In the genomic region with DNA sequence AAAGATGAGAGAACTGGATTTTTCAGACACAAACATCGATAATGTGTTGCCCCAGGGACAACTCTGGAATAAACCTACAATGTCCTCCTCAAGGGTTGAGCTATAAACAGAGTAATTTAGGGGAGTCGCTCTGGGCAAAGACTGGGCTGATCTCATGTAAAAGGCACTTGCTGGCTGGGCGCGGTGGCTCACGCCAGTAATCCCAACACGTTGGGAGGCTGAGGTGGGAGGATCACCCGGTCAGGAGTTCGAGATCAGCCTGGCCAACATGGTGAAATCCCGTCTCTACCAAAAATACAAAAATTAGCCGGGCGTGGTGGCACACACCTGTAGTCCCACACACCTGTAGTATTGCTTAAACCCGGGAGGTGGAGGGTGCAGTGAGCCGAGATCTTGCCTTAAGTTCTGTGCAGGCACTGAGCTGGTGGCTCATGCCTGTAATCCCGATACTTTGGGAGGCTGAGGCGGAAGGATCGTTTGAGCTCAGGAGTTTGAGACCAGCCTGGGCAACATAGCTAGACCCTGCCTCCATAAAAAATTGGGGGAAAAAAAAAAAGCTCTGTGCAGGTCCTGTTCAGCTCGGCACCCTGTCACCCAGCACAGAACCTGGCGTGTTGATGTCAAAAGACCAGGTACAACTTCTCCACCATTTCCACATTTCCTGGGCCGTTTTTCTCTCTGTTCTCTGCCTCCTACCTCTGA, we compare ENCODE assay signal across 9 cellular contexts. TPM values are rescaled to one million over a fixed set of nuclear protein-coding genes. Genes with fewer than 3 reads are reported as not detected.
DNase-seq lines count a peak whose midpoint lies in the region; ATAC-seq, FAIRE-seq and TF ChIP-seq lines count a peak whose summit lies in the region.
"Had no signal": no experiment of that assay in that cellular context is flagged by ENCODE, and none has a peak within 500 bp of the region (broad histone marks: within the 10 kb centered on the region; RNA-seq: fewer than 3 reads in every experiment).

No MANE protein-coding gene starts in this region.

- TF ChIP-seq POLR2A in K562 (conservative IDR thresholded peaks at IDR 0.05): no peak; the same call in 1 of the 2 replicates

- H3K4me1 ChIP-seq in BLaER1 (peaks cover 26% of the 10 kb centered on the region), HUES6 (ENCODE audit: control insufficient read depth, insufficient read depth, low read length) (peaks cover 4% of the 10 kb centered on the region; the same call in 1 of the 2 replicates), K562 (replicated peaks in 1 of 2; ENCODE audit: control insufficient read depth in 2 of 2, insufficient read depth in 2 of 2, low read length in 2 of 2) (peaks cover 11 to 33% of the 10 kb centered on the region in 2 experiments; a peak in 4 of 5 replicates)
- H3K4me1 ChIP-seq in naive thymus-derived CD4-positive, alpha-beta T cell (ENCODE audit: control insufficient read depth in 2 of 2, insufficient read depth in 2 of 2, low read length in 2 of 2): peaks cover 7 to 9% of the 10 kb centered on the region in 2 donors

- H3K27me3 ChIP-seq in BLaER1 (no peaks in the 10 kb centered on the region), HUES6 (ENCODE audit: control insufficient read depth, insufficient read depth, low read length) (no peaks in the 10 kb centered on the region), K562 (ENCODE audit: control insufficient read depth in 2 of 2, insufficient read depth in 2 of 2, low read length in 2 of 2) (no peaks in the 10 kb centered on the region)
- no peaks in the 10 kb centered on the region for H3K27me3 ChIP-seq in naive thymus-derived CD4-positive, alpha-beta T cell (ENCODE audit: control insufficient read depth in 2 of 2, insufficient read depth in 2 of 2, low read length in 2 of 2)
- H3K27me3 ChIP-seq: SJSA1 had no signal

- POLR2A ChIA-PET in K562 (lab: Yijun Ruan, JAX): interaction anchor here (0.6 to 2.7 kb wide), 9 partner anchors 9 to 60 kb away, joined by 3 to 27 read pairs (median 4); a partner anchor contains a TSS
- POLR2A ChIA-PET in naive thymus-derived CD4-positive, alpha-beta T cell (lab: Charles Lee): interaction anchor here (0.5 to 3.3 kb wide), 3 partner anchors 22 to 328 kb away, joined by 3 to 38 read pairs (median 3); a partner anchor contains a TSS

- H3K36me3 ChIP-seq in BLaER1 (peaks cover 51% of the 10 kb centered on the region), HUES6 (ENCODE audit: control insufficient read depth, insufficient read depth, low read length) (peaks cover 44% of the 10 kb centered on the region), K562 (ENCODE audit: control insufficient read depth, insufficient read depth, low read length) (peaks cover 52% of the 10 kb centered on the region)
- H3K36me3 ChIP-seq in naive thymus-derived CD4-positive, alpha-beta T cell (ENCODE audit: control insufficient read depth in 2 of 3, insufficient read depth in 3 of 3, low read length in 3 of 3): peaks cover 0 to 38% (median 0%) of the 10 kb centered on the region in 3 experiments

- TF ChIP-seq RAD21 in K562 (CRISPR knock-in tag; conservative IDR thresholded peaks at IDR 0.05 in 1 of 2, IDR thresholded peaks at IDR 0.05 in 1 of 2): no peak

- H3K4me3 ChIP-seq in BLaER1 (peak overlapping the region; percentile 97; the same call in 1 of the 2 replicates), HUES6 (ENCODE audit: low read depth, low read length) (peak overlapping the region; percentile 95), K562 (peak overlapping the region; percentile 64)
- no peak overlapping the region for H3K4me3 ChIP-seq in naive thymus-derived CD4-positive, alpha-beta T cell (ENCODE audit: low read length)

- peak overlapping the region in 5 of 9 donors; percentile 9 to 97 (median 36) for H3K27ac Mint-ChIP-seq in naive thymus-derived CD4-positive, alpha-beta T cell

- peaks cover 0 to 6% (median 0%) of the 10 kb centered on the region in 11 donors for H3K9me3 Mint-ChIP-seq in naive thymus-derived CD4-positive, alpha-beta T cell

- H3K4me2 ChIP-seq in BLaER1 (peak overlapping the region; percentile 88), K562 (ENCODE audit: insufficient read depth, low read length) (peak overlapping the region; percentile 95)

- DNase-seq in K562 (ENCODE audit: extremely low read depth in 1 of 4, low spot score in 3 of 4) (no peak), NCI-H774 (lab: John Stamatoyannopoulos, UW) (no peak), NCI-H1417 (lab: John Stamatoyannopoulos, UW) (no peak), EL (no peak), hippocampal formation (lab: John Stamatoyannopoulos, UW) (no peak)
- no peak for DNase-seq in naive thymus-derived CD4-positive, alpha-beta T cell

- no peak overlapping the region; the same call in 1 of the 2 replicates for H3K27ac ChIP-seq in BLaER1
- H3K27ac ChIP-seq in HUES6 (ENCODE audit: low read depth, low read length): no peak overlapping the region
- peak overlapping the region; percentile 94 for H3K27ac ChIP-seq in K562 (ENCODE audit: extremely low read depth, low read depth, low read length)
- H3K27ac ChIP-seq in naive thymus-derived CD4-positive, alpha-beta T cell (ENCODE audit: low read depth, low read length): no peak overlapping the region

- H3K9ac ChIP-seq in BLaER1: peak overlapping the region; percentile 99; the same call in 1 of the 2 replicates
- no peak overlapping the region for H3K9ac ChIP-seq in HUES6 (ENCODE audit: low read length)
- peak overlapping the region; percentile 95 to 99 for H3K9ac ChIP-seq in K562 (ENCODE audit: insufficient read depth in 1 of 2, low read depth in 2 of 2, low read length in 2 of 2)

- H3K4me1 Mint-ChIP-seq in naive thymus-derived CD4-positive, alpha-beta T cell: peaks cover 10 to 44% (median 28%) of the 10 kb centered on the region in 7 donors

- CTCF ChIA-PET in K562 (lab: Yijun Ruan, JAX; ENCODE audit: low intra/inter-chr PET ratio): no interaction called here
- CTCF ChIA-PET in naive thymus-derived CD4-positive, alpha-beta T cell (lab: Charles Lee): interaction anchor here (0.6 to 3.7 kb wide), 2 partner anchors 25 to 60 kb away, joined by 4 to 22 read pairs; no protein-coding TSS in a partner anchor

- peaks cover 5 to 22% (median 7%) of the 10 kb centered on the region in 5 donors for H3K36me3 Mint-ChIP-seq in naive thymus-derived CD4-positive, alpha-beta T cell

- H3K9me3 ChIP-seq in BLaER1 (no peaks in the 10 kb centered on the region), HUES6 (ENCODE audit: control insufficient read depth, insufficient read depth, low read depth, low read length) (no peaks in the 10 kb centered on the region), K562 (replicated peaks; ENCODE audit: control insufficient read depth, insufficient read depth, low read depth, low read length) (no peaks in the 10 kb centered on the region)
- no peaks in the 10 kb centered on the region for H3K9me3 ChIP-seq in naive thymus-derived CD4-positive, alpha-beta T cell (ENCODE audit: control insufficient read depth in 2 of 3, low read length in 3 of 3)
- H3K9me3 ChIP-seq: SJSA1 had no signal

- intact Hi-C loops in K562 (cut with micrococcal nuclease): loop anchor here (2.0 to 10.0 kb wide), 3 partner anchors 61 to 210 kb away; no protein-coding TSS in a partner anchor
- intact Hi-C loops in naive thymus-derived CD4-positive, alpha-beta T cell (cut with micrococcal nuclease): loop anchor here in 1 of 2 donors (2.0 to 5.0 kb wide), 2 partner anchors 267 to 325 kb away; a partner anchor contains a TSS

- BruUV-seq in K562 (replicated peaks; lab: Mats Ljungman, UMichigan): no TSS peak

- FAIRE-seq in K562 (lab: Jason Lieb, UNC): no peak

- TF ChIP-seq CTCF in K562 (IDR thresholded peaks at IDR 0.05 in 2 of 3, conservative IDR thresholded peaks at IDR 0.05 in 1 of 3; ENCODE audit: insufficient read depth in 2 of 3, low read depth in 1 of 3, low read length in 3 of 3): no peak

- TF ChIP-seq EP300 in K562 (IDR thresholded peaks at IDR 0.05; ENCODE audit: low read length): no peak

- peaks cover 4% of the 10 kb centered on the region for H3K9me1 ChIP-seq in K562 (ENCODE audit: control insufficient read depth, insufficient read depth, low read length)

- no peak overlapping the region for H2AFZ ChIP-seq in K562 (ENCODE audit: low read depth, low read length)

- in situ Hi-C loops in K562 (cut with MboI): no loop called here

- no peak for ATAC-seq in K562
- ATAC-seq in naive thymus-derived CD4-positive, alpha-beta T cell: no peak

- WGBS in K562 (ENCODE audit: insufficient coverage, low coverage, missing lambda C conversion rate): 79% methylated on average over 18 of the region's 19 CpGs

- H3K79me2 ChIP-seq in K562 (ENCODE audit: control insufficient read depth, insufficient read depth, low read length): peaks cover 65% of the 10 kb centered on the region

- no peaks in the 10 kb centered on the region for H3K27me3 Mint-ChIP-seq in naive thymus-derived CD4-positive, alpha-beta T cell

- H3K4me3 Mint-ChIP-seq in naive thymus-derived CD4-positive, alpha-beta T cell: peak overlapping the region; percentile 29 to 99 (median 94)

- H4K20me1 ChIP-seq in BLaER1: peaks cover 47% of the 10 kb centered on the region
- H4K20me1 ChIP-seq in K562 (replicated peaks; ENCODE audit: control insufficient read depth, insufficient read depth, low read length): no peaks in the 10 kb centered on the region

RNA-seq across cellular contexts. Expression of a gene that starts 1.4 kb away (rescaled TPM):
- total RNA-seq in K562 (2011; cell fraction: chromatin; rRNA removed; ENCODE audit: low replicate concordance): 230 and 405 TPM in 2 replicates
- 274 and 281 TPM in 2 replicates for total RNA-seq in K562 (2011; cell fraction: nucleolus; rRNA removed)
- 181 and 216 TPM in 2 replicates for total RNA-seq in K562 (2011; cell fraction: nucleoplasm; rRNA removed)
- total RNA-seq in K562 (2014; rRNA removed): 211 and 231 TPM in 2 replicates
- total RNA-seq in K562 (2014; rRNA removed; fragmentation: Illumina TruSeq; extraction: Trizol): 64.1 and 73.9 TPM in 2 replicates
- total RNA-seq in K562 (2015; rRNA removed; fragmentation: Illumina TruSeq; extraction: Trizol): 104 and 115 TPM in 2 replicates
- 182 and 186 TPM in 2 replicates for total RNA-seq in K562 (2021)
- polyA plus RNA-seq in K562 (2011; rRNA removed): 60.1 and 74.4 TPM in 2 replicates
- polyA plus RNA-seq in K562 (2011; cell fraction: cytosol; rRNA removed): 89.7 and 229 TPM in 2 replicates
- 223 and 257 TPM in 2 replicates for polyA plus RNA-seq in K562 (2011; cell fraction: nucleus; rRNA removed)
- 101 and 142 TPM in 2 replicates for polyA plus RNA-seq in K562 (2012)
- polyA plus RNA-seq in K562 (2014; fragmentation: Illumina TruSeq; extraction: Trizol): 89.3 and 92.8 TPM in 2 replicates
- 10 to 100 TPM; 10.3 to 19.6 TPM for polyA plus RNA-seq in K562 (2014; fragmentation: Nextera tagmentation; extraction: Ambion mirVana)
- polyA plus RNA-seq in K562 (2014; rRNA removed): 205 and 224 TPM in 2 replicates
- 40.4 and 48.9 TPM in 2 replicates for polyA minus RNA-seq in K562 (2011; rRNA and poly(A)+ RNA removed)
- 59.1 and 73.7 TPM in 2 replicates for polyA minus RNA-seq in K562 (2011; cell fraction: cytosol; rRNA and poly(A)+ RNA removed)
- polyA minus RNA-seq in K562 (2011; cell fraction: nucleus; rRNA and poly(A)+ RNA removed): 44.6 and 66.1 TPM in 2 replicates
- 10 to 100 TPM; 65.3 to 97.6 (median 73.8) TPM for total RNA-seq in naive thymus-derived CD4-positive, alpha-beta T cell
- 10 to 100 TPM; 16.7 to 22.8 TPM for polyA plus RNA-seq in naive thymus-derived CD4-positive, alpha-beta T cell

RNA-seq across cellular contexts. Expression of a gene that starts 16.1 kb away (rescaled TPM):
- total RNA-seq in K562 (2011; cell fraction: chromatin; rRNA removed; ENCODE audit: low replicate concordance): 0.67 and 3.5 TPM in 2 replicates
- 6.2 and 8.0 TPM in 2 replicates for total RNA-seq in K562 (2011; cell fraction: nucleolus; rRNA removed)
- 2.6 and 3.4 TPM in 2 replicates for total RNA-seq in K562 (2011; cell fraction: nucleoplasm; rRNA removed)
- 7.4 and 10.9 TPM in 2 replicates for total RNA-seq in K562 (2014; rRNA removed)
- 0.15 and 0.19 TPM in 2 replicates for total RNA-seq in K562 (2014; rRNA removed; fragmentation: Illumina TruSeq; extraction: Trizol)
- 1.8 and 2.3 TPM in 2 replicates for total RNA-seq in K562 (2015; rRNA removed; fragmentation: Illumina TruSeq; extraction: Trizol)
- 37.4 and 38.9 TPM in 2 replicates for total RNA-seq in K562 (2021)
- 1.3 and 1.4 TPM in 2 replicates for polyA plus RNA-seq in K562 (2011; rRNA removed)
- polyA plus RNA-seq in K562 (2011; cell fraction: cytosol; rRNA removed): 6.3 and 53.8 TPM in 2 replicates
- polyA plus RNA-seq in K562 (2011; cell fraction: nucleus; rRNA removed): 3.6 and 12.2 TPM in 2 replicates
- 4.8 and 15.6 TPM in 2 replicates for polyA plus RNA-seq in K562 (2012)
- polyA plus RNA-seq in K562 (2014; fragmentation: Illumina TruSeq; extraction: Trizol): 1.5 and 4.9 TPM in 2 replicates
- not detected for polyA plus RNA-seq in K562 (2014; fragmentation: Nextera tagmentation; extraction: Ambion mirVana)
- polyA plus RNA-seq in K562 (2014; rRNA removed): 9.2 and 14.5 TPM in 2 replicates
- 0.14 TPM in 1 of 2 replicates, not detected in the other for polyA minus RNA-seq in K562 (2011; rRNA and poly(A)+ RNA removed)
- polyA minus RNA-seq in K562 (2011; cell fraction: cytosol; rRNA and poly(A)+ RNA removed): 15.8 and 19.9 TPM in 2 replicates
- 2.3 and 2.7 TPM in 2 replicates for polyA minus RNA-seq in K562 (2011; cell fraction: nucleus; rRNA and poly(A)+ RNA removed)
- under 1 TPM in 1 of 5 experiments, not detected in 4; 0.32 TPM for total RNA-seq in naive thymus-derived CD4-positive, alpha-beta T cell
- polyA plus RNA-seq in naive thymus-derived CD4-positive, alpha-beta T cell: not detected
- total RNA-seq: SJSA1 had no signal

RNA-seq across cellular contexts. Expression of a gene that starts 21.9 kb away (rescaled TPM):
- 4.4 and 13.6 TPM in 2 replicates for total RNA-seq in K562 (2011; cell fraction: chromatin; rRNA removed; ENCODE audit: low replicate concordance)
- total RNA-seq in K562 (2011; cell fraction: nucleolus; rRNA removed): 10.9 and 14.3 TPM in 2 replicates
- 9.5 and 10.0 TPM in 2 replicates for total RNA-seq in K562 (2011; cell fraction: nucleoplasm; rRNA removed)
- total RNA-seq in K562 (2014; rRNA removed) (30.3 and 42.7 TPM in 2 replicates), K562 (2014; rRNA removed; fragmentation: Illumina TruSeq; extraction: Trizol) (4.1 and 4.2 TPM in 2 replicates), K562 (2015; rRNA removed; fragmentation: Illumina TruSeq; extraction: Trizol) (15.3 and 15.9 TPM in 2 replicates), K562 (2021) (37.1 and 45.1 TPM in 2 replicates)
- polyA plus RNA-seq in K562 (2011; rRNA removed) (10.9 and 20.1 TPM in 2 replicates), K562 (2014; fragmentation: Illumina TruSeq; extraction: Trizol) (18.2 and 39.9 TPM in 2 replicates), K562 (2014; fragmentation: Nextera tagmentation; extraction: Ambion mirVana) (1 to 10 TPM in 1 of 2 experiments, under 1 TPM in 1; 0.59 to 1.4 TPM), K562 (2014; rRNA removed) (32.0 and 34.4 TPM in 2 replicates)
- polyA plus RNA-seq in K562 (2011; cell fraction: cytosol; rRNA removed): 18.7 and 40.5 TPM in 2 replicates
- polyA plus RNA-seq in K562 (2011; cell fraction: nucleus; rRNA removed): 18.7 and 32.8 TPM in 2 replicates
- 30.8 and 37.6 TPM in 2 replicates for polyA plus RNA-seq in K562 (2012)
- 4.3 and 4.8 TPM in 2 replicates for polyA minus RNA-seq in K562 (2011; rRNA and poly(A)+ RNA removed)
- polyA minus RNA-seq in K562 (2011; cell fraction: cytosol; rRNA and poly(A)+ RNA removed): 14.0 and 17.1 TPM in 2 replicates
- polyA minus RNA-seq in K562 (2011; cell fraction: nucleus; rRNA and poly(A)+ RNA removed): 9.7 and 13.1 TPM in 2 replicates
- total RNA-seq in naive thymus-derived CD4-positive, alpha-beta T cell: 10 to 100 TPM; 12.3 to 24.4 (median 21.4) TPM
- polyA plus RNA-seq in naive thymus-derived CD4-positive, alpha-beta T cell: 10 to 100 TPM; 11.5 to 18.2 TPM

RNA-seq across cellular contexts. Expression of a gene that starts 27.4 kb away (rescaled TPM):
- 0.69 TPM in 1 of 2 replicates, not detected in the other for total RNA-seq in K562 (2011; cell fraction: chromatin; rRNA removed; ENCODE audit: low replicate concordance)
- total RNA-seq in K562 (2011; cell fraction: nucleolus; rRNA removed): 0.33 TPM in 1 of 2 replicates, not detected in the other
- not detected in 2 replicates for total RNA-seq in K562 (2011; cell fraction: nucleoplasm; rRNA removed)
- total RNA-seq in K562 (2014; rRNA removed): not detected in 2 replicates
- total RNA-seq in K562 (2014; rRNA removed; fragmentation: Illumina TruSeq; extraction: Trizol): not detected in 2 replicates
- not detected in 2 replicates for total RNA-seq in K562 (2015; rRNA removed; fragmentation: Illumina TruSeq; extraction: Trizol)
- 0.18 TPM in 1 of 2 replicates, not detected in the other for total RNA-seq in K562 (2021)
- polyA plus RNA-seq in K562 (2011; rRNA removed): 0.08 TPM in 1 of 2 replicates, not detected in the other
- 0.09 TPM in 2 replicates for polyA plus RNA-seq in K562 (2011; cell fraction: cytosol; rRNA removed)
- polyA plus RNA-seq in K562 (2011; cell fraction: nucleus; rRNA removed): 0.15 and 0.58 TPM in 2 replicates
- 0.26 and 0.28 TPM in 2 replicates for polyA plus RNA-seq in K562 (2012)
- not detected in 2 replicates for polyA plus RNA-seq in K562 (2014; fragmentation: Illumina TruSeq; extraction: Trizol)
- not detected for polyA plus RNA-seq in K562 (2014; fragmentation: Nextera tagmentation; extraction: Ambion mirVana)
- not detected in 2 replicates for polyA plus RNA-seq in K562 (2014; rRNA removed)
- not detected in 2 replicates for polyA minus RNA-seq in K562 (2011; rRNA and poly(A)+ RNA removed)
- not detected in 2 replicates for polyA minus RNA-seq in K562 (2011; cell fraction: cytosol; rRNA and poly(A)+ RNA removed)
- not detected in 2 replicates for polyA minus RNA-seq in K562 (2011; cell fraction: nucleus; rRNA and poly(A)+ RNA removed)
- total RNA-seq in naive thymus-derived CD4-positive, alpha-beta T cell: 1 to 10 TPM in 4 of 5 experiments, under 1 TPM in 1; 0.27 to 4.0 (median 1.6) TPM
- polyA plus RNA-seq in naive thymus-derived CD4-positive, alpha-beta T cell: not detected
- total RNA-seq: SJSA1 had no signal

RNA-seq across cellular contexts. Expression of a gene that starts 38.4 kb away (rescaled TPM):
- total RNA-seq in K562 (2011; cell fraction: chromatin; rRNA removed; ENCODE audit: low replicate concordance): 34.2 and 92.8 TPM in 2 replicates
- 57.2 and 57.4 TPM in 2 replicates for total RNA-seq in K562 (2011; cell fraction: nucleolus; rRNA removed)
- 41.1 and 52.7 TPM in 2 replicates for total RNA-seq in K562 (2011; cell fraction: nucleoplasm; rRNA removed)
- total RNA-seq in K562 (2014; rRNA removed): 19.4 and 23.9 TPM in 2 replicates
- 3.1 and 4.1 TPM in 2 replicates for total RNA-seq in K562 (2014; rRNA removed; fragmentation: Illumina TruSeq; extraction: Trizol)
- total RNA-seq in K562 (2015; rRNA removed; fragmentation: Illumina TruSeq; extraction: Trizol): 11.3 and 12.3 TPM in 2 replicates
- total RNA-seq in K562 (2021): 43.8 and 45.8 TPM in 2 replicates
- 14.9 and 15.7 TPM in 2 replicates for polyA plus RNA-seq in K562 (2011; rRNA removed)
- 16.0 and 27.0 TPM in 2 replicates for polyA plus RNA-seq in K562 (2011; cell fraction: cytosol; rRNA removed)
- polyA plus RNA-seq in K562 (2011; cell fraction: nucleus; rRNA removed): 39.0 and 61.8 TPM in 2 replicates
- polyA plus RNA-seq in K562 (2012): 29.3 and 31.2 TPM in 2 replicates
- 14.1 and 27.3 TPM in 2 replicates for polyA plus RNA-seq in K562 (2014; fragmentation: Illumina TruSeq; extraction: Trizol)
- polyA plus RNA-seq in K562 (2014; fragmentation: Nextera tagmentation; extraction: Ambion mirVana): under 1 TPM; 0.51 to 0.99 TPM
- 37.6 and 40.1 TPM in 2 replicates for polyA plus RNA-seq in K562 (2014; rRNA removed)
- polyA minus RNA-seq in K562 (2011; rRNA and poly(A)+ RNA removed): 4.7 and 7.6 TPM in 2 replicates
- 17.0 and 17.8 TPM in 2 replicates for polyA minus RNA-seq in K562 (2011; cell fraction: cytosol; rRNA and poly(A)+ RNA removed)
- polyA minus RNA-seq in K562 (2011; cell fraction: nucleus; rRNA and poly(A)+ RNA removed): 14.3 and 15.6 TPM in 2 replicates
- 100 to 1,000 TPM in 1 of 5 experiments, 10 to 100 TPM in 4; 48.7 to 109 (median 66.5) TPM for total RNA-seq in naive thymus-derived CD4-positive, alpha-beta T cell
- polyA plus RNA-seq in naive thymus-derived CD4-positive, alpha-beta T cell: 1 to 10 TPM; 1.8 to 2.0 TPM
